ENCODE assay signal across 7 cellular contexts in the genomic region with DNA sequence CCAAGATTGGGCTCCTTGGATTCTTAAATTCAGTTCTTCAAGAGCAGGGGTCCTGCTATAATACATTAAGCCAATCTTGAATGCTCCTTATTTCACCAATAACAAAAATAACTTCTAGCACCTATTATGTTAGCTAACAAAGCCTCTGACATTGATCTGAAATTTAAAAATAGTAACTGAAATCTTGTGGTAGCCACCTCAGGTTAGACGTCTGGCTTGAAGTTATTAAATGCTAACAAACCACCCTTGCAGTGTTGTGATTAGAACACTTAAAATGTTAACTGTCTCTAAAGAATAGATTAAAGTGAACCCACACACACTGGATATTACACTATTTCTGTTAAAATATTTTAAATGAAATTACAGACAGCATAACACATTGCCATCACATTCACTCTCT. TPM values are rescaled to one million over a fixed set of nuclear protein-coding genes. Genes with fewer than 3 reads are reported as not detected.
"Had no signal": no experiment of that assay in that cellular context is flagged by ENCODE, and none has a peak within 500 bp of the region (broad histone marks: within the 10 kb centered on the region; RNA-seq: fewer than 3 reads in every experiment).

No MANE protein-coding gene starts in this region.

- H3K9me3 Mint-ChIP-seq: HFFc6, IgD-negative memory B cell had no signal

- H3K36me3 ChIP-seq: HAP-1 had no signal

- H2AFZ ChIP-seq: GM23338 had no signal

- DNase-seq: HFFc6 had no signal

- H3K27ac Mint-ChIP-seq: GM23338, HFFc6, IgD-negative memory B cell had no signal

- H3K4me3 Mint-ChIP-seq: GM23338, HFFc6, IgD-negative memory B cell had no signal

- H3K27ac ChIP-seq: HL-60 had no signal

- ATAC-seq: GM23338, HCT116, HepG2 had no signal

- H3K4me1 ChIP-seq: HAP-1 had no signal

- H3K4me1 Mint-ChIP-seq: GM23338 had no signal

- H3K9me3 ChIP-seq: HAP-1 had no signal

- H3K4me3 ChIP-seq: GM23338, HAP-1 had no signal

- H3K4me2 ChIP-seq: GM23338 had no signal

RNA-seq across cellular contexts. Expression of a gene that starts 49.8 kb away (rescaled TPM):
- total RNA-seq: HepG2, HFFc6 had no signal
- polyA plus RNA-seq: HepG2, IgD-negative memory B cell had no signal
